Comparison of ENCODE assay signal across 9 cellular contexts in genomic region chr9:126559296-126559695, GRCh38. TPM values are rescaled to one million over a fixed set of nuclear protein-coding genes. Genes with fewer than 3 reads are reported as not detected.
"Had no signal": no experiment of that assay in that cellular context is flagged by ENCODE, and none has a peak within 500 bp of the region (broad histone marks: within the 10 kb centered on the region; RNA-seq: fewer than 3 reads in every experiment).

No MANE protein-coding gene starts in this region.

- H3K4me3 ChIP-seq: K562 had no signal

- ATAC-seq: K562 had no signal

- DNase-seq: IMR-90, KBM-7, KG1 had no signal

- H3K4me2 ChIP-seq: KMS-11 had no signal

- FAIRE-seq: HTR-8/SVneo, K562 had no signal

- H3K27ac ChIP-seq: HL-60, KMS-11 had no signal

- H3K9ac ChIP-seq: KMS-11 had no signal

RNA-seq across cellular contexts. Expression of gene LMX1B, which starts 54.4 kb away (rescaled TPM):
- total RNA-seq: HT-29, IMR-90, K562 had no signal
- polyA plus RNA-seq: IgD-negative memory B cell, IMR-90, K562 had no signal
